Comparison of ENCODE assay signal across 10 cellular contexts in the genomic region with DNA sequence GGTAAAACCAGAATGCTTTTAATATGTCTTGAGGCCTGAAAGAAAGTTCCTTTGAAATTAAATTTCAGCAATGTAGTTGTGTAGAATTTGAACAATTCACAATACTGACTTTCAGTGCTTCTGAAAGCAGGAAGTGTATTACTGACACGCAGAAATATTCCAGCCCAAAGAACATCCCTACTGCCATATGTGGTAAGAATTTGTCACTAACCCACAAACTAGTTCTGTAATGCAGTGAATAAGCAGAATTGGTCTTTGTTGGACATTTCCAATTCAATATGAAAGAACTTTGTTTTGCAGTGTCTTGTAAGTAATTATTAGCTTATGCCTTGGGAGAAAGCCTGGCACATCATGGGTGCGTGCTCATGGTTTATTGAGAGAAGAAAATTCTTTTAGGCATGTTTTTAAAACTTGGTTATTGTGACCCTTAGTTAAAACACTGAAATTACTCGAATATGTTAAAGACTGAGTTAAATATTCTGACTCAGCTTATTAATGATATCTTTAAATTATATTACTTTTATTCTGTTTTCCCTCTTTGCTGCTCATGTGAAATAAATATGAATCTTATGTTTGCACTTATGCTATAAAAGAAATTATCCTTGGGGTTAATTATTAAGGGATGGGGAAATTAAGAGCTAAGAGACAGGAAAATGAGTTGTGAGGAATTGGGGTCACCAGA. TPM values are rescaled to one million over a fixed set of nuclear protein-coding genes. Genes with fewer than 3 reads are reported as not detected.
DNase-seq lines count a peak whose midpoint lies in the region; TF ChIP-seq lines count a peak whose summit lies in the region.
"Had no signal": no experiment of that assay in that cellular context is flagged by ENCODE, and none has a peak within 500 bp of the region (broad histone marks: within the 10 kb centered on the region; RNA-seq: fewer than 3 reads in every experiment).

No MANE protein-coding gene starts in this region.

- peaks cover 0 to 24% (median 2%) of the 10 kb centered on the region in 4 donors for H3K4me1 ChIP-seq in transverse colon

- peak overlapping the region in 1 of 4 donors; percentile 18 for H3K27ac ChIP-seq in transverse colon
- H3K27ac ChIP-seq: VCaP had no signal

- TF ChIP-seq EP300 in transverse colon (IDR thresholded peaks at IDR 0.05; ENCODE audit: low read depth) = no peak

- H3K4me3 ChIP-seq in GM06990 (replicated peaks; ENCODE audit: low read depth, low read length) (no peak overlapping the region), epithelial cell of esophagus (ENCODE audit: low read length) (no peak overlapping the region), transverse colon (no peak overlapping the region)

- DNase-seq in GM06990 (ENCODE audit: extremely low read depth, insufficient read length) (peak; percentile 4), NCI-H460 (ENCODE audit: extremely low read depth, low read depth) (peak; percentile 64), epithelial cell of esophagus (ENCODE audit: low read depth) (peak; percentile 50), pulmonary artery endothelial cell (ENCODE audit: low read depth, low spot score) (peak; percentile 5), GM20000 (ENCODE audit: low spot score) (no peak), NCI-H2196 treated with DMSO at 0.1 percent for 48 hours (lab: John Stamatoyannopoulos, UW; ENCODE audit: unreplicated experiment) (no peak), transverse colon (no peak), GM10248 (ENCODE audit: extremely low spot score) (no peak)
- DNase-seq: occipital lobe had no signal

- CTCF ChIA-PET in GM10248 (lab: Yijun Ruan, JAX) = no interaction called here

- TF ChIP-seq CTCF in GM06990 (IDR thresholded peaks at IDR 0.05; ENCODE audit: insufficient read depth, low read length, poor library complexity, severe bottlenecking) (no peak), epithelial cell of esophagus (IDR thresholded peaks at IDR 0.05; ENCODE audit: insufficient read depth, low read depth, low read length, missing control alignments) (no peak), GM20000 (IDR thresholded peaks at IDR 0.05; ENCODE audit: extremely low read depth, missing control alignments) (no peak), transverse colon (IDR thresholded peaks at IDR 0.05) (no peak), GM10248 (IDR thresholded peaks at IDR 0.05; ENCODE audit: control extremely low read depth, extremely low read depth, low read depth, missing control alignments) (no peak)

- WGBS in transverse colon (ENCODE audit: low coverage in 1 of 2), 2 donors = 77 to 82% methylated on average over 3 of the region's 3 CpGs

- in situ Hi-C loops in transverse colon (cut with MboI; ENCODE audit: low pct_ligation_motif_present in 1 of 4, low pct_unique_long_range_greater_than_20kb in 1 of 4, low sequenced_read_pairs in 3 of 4) = no loop called here

- intact Hi-C loops in transverse colon (cut with DNase I; ENCODE audit: low total_unique reads) = no loop called here

- POLR2A ChIA-PET in GM10248 (lab: Yijun Ruan, JAX) = no interaction called here

- no peak for TF ChIP-seq POLR2A in transverse colon (IDR thresholded peaks at IDR 0.05)

- no peaks in the 10 kb centered on the region for H3K9me3 ChIP-seq in transverse colon

- H3K27me3 ChIP-seq in GM06990 (replicated peaks; ENCODE audit: control insufficient read depth, insufficient read depth, low read length) (no peaks in the 10 kb centered on the region), transverse colon (no peaks in the 10 kb centered on the region)

- no peaks in the 10 kb centered on the region; the same call in 1 of the 2 replicates for H3K36me3 ChIP-seq in GM06990 (ENCODE audit: control insufficient read depth, insufficient read depth, low read length)
- H3K36me3 ChIP-seq in transverse colon = peaks cover 0 to 10% (median 2%) of the 10 kb centered on the region in 4 donors

RNA-seq across cellular contexts. Expression of a gene that starts 33.4 kb away (rescaled TPM):
- 76.3 and 92.7 TPM in 2 replicates for total RNA-seq in NCI-H460 (2014; rRNA removed; shearing (Covaris generic))
- polyA plus RNA-seq in NCI-H460 (2014; cell fraction: nucleus; rRNA removed) = 47.0 and 47.4 TPM in 2 replicates
- 40.8 and 48.2 TPM in 2 replicates for total RNA-seq in pulmonary artery endothelial cell
- 100 to 1,000 TPM in 1 of 4 donors, 10 to 100 TPM in 3; 46.8 to 103 (median 70.6) TPM for total RNA-seq in transverse colon

Comparison
In these comparisons a context has a peak if more than half of its experiments do, and no peak if none do; other contexts are left out.
1. DNase-seq: peak in GM06990 (single experiment), NCI-H460 (single experiment), epithelial cell of esophagus (single experiment) and pulmonary artery endothelial cell (single experiment); none in GM20000 (single experiment), NCI-H2196 treated with DMSO at 0.1 percent for 48 hours (single experiment), transverse colon (single experiment) and GM10248 (single experiment).